In the genomic region with DNA sequence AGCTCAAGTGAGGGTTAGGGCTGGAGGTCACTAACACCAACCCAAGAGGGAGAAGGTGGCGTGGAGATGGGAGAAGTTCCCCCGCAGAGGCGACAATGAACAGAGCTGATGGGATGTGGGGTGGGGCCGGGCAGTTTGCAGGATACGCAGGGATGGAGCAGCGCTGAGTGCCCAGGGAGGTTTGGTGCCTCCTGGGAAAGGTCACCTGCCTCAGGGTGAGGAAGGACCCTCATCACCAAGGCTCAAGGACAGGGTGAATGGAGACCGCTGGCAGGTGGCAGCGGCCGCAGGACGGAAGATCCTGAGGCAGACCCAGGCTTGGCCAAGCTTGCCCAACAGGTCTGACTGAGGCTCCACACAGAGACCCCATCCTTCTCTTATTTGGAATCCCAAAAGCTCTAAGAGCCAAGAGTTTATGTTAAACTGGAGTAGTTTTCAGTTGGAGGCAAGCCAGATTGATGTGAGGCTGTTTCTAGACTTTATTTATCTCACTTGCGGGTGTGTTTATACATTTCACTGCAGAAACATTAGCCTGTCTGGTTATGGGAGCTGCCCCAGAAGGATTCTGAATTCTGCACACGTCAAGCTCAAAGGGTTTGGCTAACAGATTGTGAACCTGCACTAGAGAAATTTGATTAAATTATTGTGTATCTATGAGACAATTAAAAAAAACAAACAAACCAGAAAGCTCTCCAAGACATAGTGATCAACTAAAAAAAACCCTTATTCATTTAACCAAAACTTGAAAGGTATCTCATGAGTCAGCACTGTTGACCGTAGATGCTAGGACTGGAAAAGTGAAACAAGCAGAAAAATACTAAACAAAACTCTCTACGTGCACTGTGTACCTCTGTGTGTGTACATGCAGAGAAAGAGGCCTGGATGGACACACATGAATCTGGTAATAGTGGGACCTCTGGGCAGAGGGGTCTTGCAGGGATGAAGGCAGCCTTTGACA, we compare ENCODE assay signal across 1 cellular context.
TF ChIP-seq lines count a peak whose summit lies in the region.

No MANE protein-coding gene starts in this region.

TF ChIP-seq in K562, 482 proteins besides CTCF, POLR2A, EP300 and RAD21 (continued from another document):
- TF ChIP-seq, protein P1, sequence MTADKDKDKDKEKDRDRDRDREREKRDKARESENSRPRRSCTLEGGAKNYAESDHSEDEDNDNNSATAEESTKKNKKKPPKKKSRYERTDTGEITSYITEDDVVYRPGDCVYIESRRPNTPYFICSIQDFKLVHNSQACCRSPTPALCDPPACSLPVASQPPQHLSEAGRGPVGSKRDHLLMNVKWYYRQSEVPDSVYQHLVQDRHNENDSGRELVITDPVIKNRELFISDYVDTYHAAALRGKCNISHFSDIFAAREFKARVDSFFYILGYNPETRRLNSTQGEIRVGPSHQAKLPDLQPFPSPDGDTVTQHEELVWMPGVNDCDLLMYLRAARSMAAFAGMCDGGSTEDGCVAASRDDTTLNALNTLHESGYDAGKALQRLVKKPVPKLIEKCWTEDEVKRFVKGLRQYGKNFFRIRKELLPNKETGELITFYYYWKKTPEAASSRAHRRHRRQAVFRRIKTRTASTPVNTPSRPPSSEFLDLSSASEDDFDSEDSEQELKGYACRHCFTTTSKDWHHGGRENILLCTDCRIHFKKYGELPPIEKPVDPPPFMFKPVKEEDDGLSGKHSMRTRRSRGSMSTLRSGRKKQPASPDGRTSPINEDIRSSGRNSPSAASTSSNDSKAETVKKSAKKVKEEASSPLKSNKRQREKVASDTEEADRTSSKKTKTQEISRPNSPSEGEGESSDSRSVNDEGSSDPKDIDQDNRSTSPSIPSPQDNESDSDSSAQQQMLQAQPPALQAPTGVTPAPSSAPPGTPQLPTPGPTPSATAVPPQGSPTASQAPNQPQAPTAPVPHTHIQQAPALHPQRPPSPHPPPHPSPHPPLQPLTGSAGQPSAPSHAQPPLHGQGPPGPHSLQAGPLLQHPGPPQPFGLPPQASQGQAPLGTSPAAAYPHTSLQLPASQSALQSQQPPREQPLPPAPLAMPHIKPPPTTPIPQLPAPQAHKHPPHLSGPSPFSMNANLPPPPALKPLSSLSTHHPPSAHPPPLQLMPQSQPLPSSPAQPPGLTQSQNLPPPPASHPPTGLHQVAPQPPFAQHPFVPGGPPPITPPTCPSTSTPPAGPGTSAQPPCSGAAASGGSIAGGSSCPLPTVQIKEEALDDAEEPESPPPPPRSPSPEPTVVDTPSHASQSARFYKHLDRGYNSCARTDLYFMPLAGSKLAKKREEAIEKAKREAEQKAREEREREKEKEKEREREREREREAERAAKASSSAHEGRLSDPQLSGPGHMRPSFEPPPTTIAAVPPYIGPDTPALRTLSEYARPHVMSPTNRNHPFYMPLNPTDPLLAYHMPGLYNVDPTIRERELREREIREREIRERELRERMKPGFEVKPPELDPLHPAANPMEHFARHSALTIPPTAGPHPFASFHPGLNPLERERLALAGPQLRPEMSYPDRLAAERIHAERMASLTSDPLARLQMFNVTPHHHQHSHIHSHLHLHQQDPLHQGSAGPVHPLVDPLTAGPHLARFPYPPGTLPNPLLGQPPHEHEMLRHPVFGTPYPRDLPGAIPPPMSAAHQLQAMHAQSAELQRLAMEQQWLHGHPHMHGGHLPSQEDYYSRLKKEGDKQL (CRISPR knock-in tag; IDR thresholded peaks at IDR 0.05; ENCODE audit: borderline replicate concordance) = no peak
